Comparison of ENCODE assay signal across 22 cellular contexts in the genomic region with DNA sequence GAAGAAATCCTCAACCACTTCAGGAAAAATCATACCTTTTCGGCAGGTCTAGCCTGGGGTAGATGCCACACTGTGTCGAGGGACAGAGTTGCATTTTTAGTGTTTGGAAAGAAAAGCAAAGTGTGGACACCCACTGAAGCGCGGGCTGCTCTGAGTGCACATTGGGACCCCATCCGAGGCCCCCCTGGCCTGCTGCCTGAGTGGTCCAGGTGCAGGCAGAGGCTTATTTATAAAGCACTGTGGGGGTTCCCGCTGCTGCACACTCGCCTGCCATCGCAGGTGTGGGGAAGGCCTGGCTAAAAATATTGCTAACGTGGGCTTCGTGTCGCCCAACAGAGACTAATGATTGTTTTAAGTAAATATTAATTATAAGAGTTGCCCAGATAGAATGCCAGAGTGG.
"Had no signal": no experiment of that assay in that cellular context is flagged by ENCODE, and none has a peak within 500 bp of the region (broad histone marks: within the 10 kb centered on the region; RNA-seq: fewer than 3 reads in every experiment).

No MANE protein-coding gene starts in this region.

- H3K4me3 Mint-ChIP-seq: activated T-cell treated with anti-CD3 and anti-CD28 coated beads, Interleukin-2, amount 50 U/mL, for 72 hours; central memory CD8-positive, alpha-beta T cell; naive B cell; nephron progenitor cell; type B pancreatic cell had no signal

- H3K9me3 Mint-ChIP-seq: activated naive CD4-positive, alpha-beta T cell treated with anti-CD3 and anti-CD28 coated beads, Interleukin-2, amount 50 U/mL, for 72 hours; activated T-cell treated with anti-CD3 and anti-CD28 coated beads, Interleukin-2, amount 50 U/mL, for 72 hours; central memory CD8-positive, alpha-beta T cell; naive B cell; nephron progenitor cell; type B pancreatic cell had no signal

- H3K27ac Mint-ChIP-seq: activated naive CD4-positive, alpha-beta T cell treated with anti-CD3 and anti-CD28 coated beads, Interleukin-2, amount 50 U/mL, for 72 hours; activated T-cell treated with anti-CD3 and anti-CD28 coated beads, Interleukin-2, amount 50 U/mL, for 72 hours; nephron progenitor cell; type B pancreatic cell had no signal

- H3K27me3 Mint-ChIP-seq: central memory CD8-positive, alpha-beta T cell; naive B cell; type B pancreatic cell had no signal

- H3K36me3 Mint-ChIP-seq: activated naive CD4-positive, alpha-beta T cell treated with anti-CD3 and anti-CD28 coated beads, Interleukin-2, amount 50 U/mL, for 72 hours; naive B cell; type B pancreatic cell had no signal

- DNase-seq: activated CD4-positive, alpha-beta T cell treated with anti-CD3 and anti-CD28 coated beads for 4 hours; activated CD4-positive, alpha-beta T cell treated with anti-CD3 and anti-CD28 coated beads, Interleukin-2, amount 50 U/mL, for 4 hours; activated naive CD4-positive, alpha-beta T cell; activated T-cell treated with anti-CD3 and anti-CD28 coated beads for 4 hours; activated T-cell treated with anti-CD3 and anti-CD28 coated beads, Interleukin-2, amount 50 U/mL, for 72 hours; colonic mucosa; effector CD8-positive, alpha-beta T cell; esophagus squamous epithelium; foreskin melanocyte; islet precursor cell; left cardiac atrium; mammary epithelial cell; naive B cell; nephron progenitor cell; psoas muscle; stimulated activated CD4-positive, alpha-beta T cell treated with anti-CD3 and anti-CD28 coated beads, Interleukin-15, amount 100 ng/mL, for 24 hours; stimulated activated CD4-positive, alpha-beta T cell treated with anti-CD3 and anti-CD28 coated beads, Interleukin-2, amount 100 ng/mL, for 24 hours; stimulated activated naive CD8-positive, alpha-beta T cell treated with anti-CD3 and anti-CD28 coated beads, Interleukin-15, Interleukin-2, amounts not matched to agents 100 U/mL and 50 U/mL, for 24 hours had no signal

- ATAC-seq: activated naive CD4-positive, alpha-beta T cell treated with anti-CD3 and anti-CD28 coated beads, Interleukin-2, amount 50 U/mL, for 72 hours; activated T-cell treated with anti-CD3 and anti-CD28 coated beads, Interleukin-2, amount 50 U/mL, for 72 hours; left cardiac atrium; pancreas; psoas muscle; stimulated activated naive CD8-positive, alpha-beta T cell treated with anti-CD3 and anti-CD28 coated beads, Interleukin-15, Interleukin-2, amounts not matched to agents 100 U/mL and 50 U/mL, for 24 hours had no signal

- H3K4me1 Mint-ChIP-seq: central memory CD8-positive, alpha-beta T cell had no signal
